8 cellular contexts compared by ENCODE assay signal in genomic region chr19:37468961-37469777, GRCh38. TPM values are rescaled to one million over a fixed set of nuclear protein-coding genes. Genes with fewer than 3 reads are reported as not detected.
A peak's percentile ranks its signal among the peaks of the same experiment; 100 is the strongest.
DNase-seq lines count a peak whose midpoint lies in the region; ATAC-seq, FAIRE-seq and TF ChIP-seq lines count a peak whose summit lies in the region.

Gene ZNF570, plus strand, starts transcription at chr19:37469356. Its CDS starts 999 bp downstream, at chr19:37470355.

- H2AFZ ChIP-seq in Karpas-422 (ENCODE audit: low read length) (peak within 1 kb of the TSS; percentile 89), neuronal stem cell (ENCODE audit: low read length) (peak within 1 kb of the TSS; percentile 99)

- peak within 1 kb of the TSS; percentile 68 for H3K4me2 ChIP-seq in Karpas-422 (ENCODE audit: low read depth, low read length, poor library complexity, severe bottlenecking)
- peak within 1 kb of the TSS; percentile 81 for H3K4me2 ChIP-seq in neuronal stem cell (ENCODE audit: insufficient read depth, low read length, poor library complexity, severe bottlenecking)

- peak within 1 kb of the TSS; percentile 25 for H2BK15ac ChIP-seq in neuronal stem cell (ENCODE audit: low read length)

- no peaks in the 10 kb centered on the region for H3K27me3 ChIP-seq in Karpas-422 (ENCODE audit: low read length)
- no peaks in the 10 kb centered on the region for H3K27me3 ChIP-seq in neuronal stem cell (ENCODE audit: control insufficient read depth in 3 of 3, insufficient read depth in 3 of 3, low read depth in 1 of 3, low read length in 3 of 3)

- no peak within 1 kb of the TSS for H4K91ac ChIP-seq in neuronal stem cell (ENCODE audit: low read depth, low read length, poor library complexity)

- no peak within 1 kb of the TSS for H2BK120ac ChIP-seq in neuronal stem cell (ENCODE audit: low read depth, low read length)

- H2BK5ac ChIP-seq in neuronal stem cell (ENCODE audit: low read length) = peak within 1 kb of the TSS; percentile 69

- H3K18ac ChIP-seq in neuronal stem cell (ENCODE audit: low read length) = peak within 1 kb of the TSS; percentile 99

- no peak for TF ChIP-seq CTCF in D721Med (IDR thresholded peaks at IDR 0.05; ENCODE audit: insufficient read depth, missing control alignments)

- H3K4me1 ChIP-seq in Karpas-422 (ENCODE audit: low read length) (peaks cover 11% of the 10 kb centered on the region), neuronal stem cell (ENCODE audit: control insufficient read depth in 2 of 2, insufficient read depth in 1 of 2, low read depth in 1 of 2, low read length in 2 of 2) (peaks cover 0 to 2% of the 10 kb centered on the region in 2 donors)

- H3K4ac ChIP-seq in neuronal stem cell (ENCODE audit: low read length) = no peak within 1 kb of the TSS

- DNase-seq in D721Med (ENCODE audit: insufficient read length, low spot score) (peak; percentile 25), Karpas-422 (peak; percentile 94), SHP77 (lab: John Stamatoyannopoulos, UW) (peak; percentile 86 to 88), foreskin melanocyte (peak; percentile 82), neuronal stem cell (ENCODE audit: low spot score) (peak; percentile 82), stromal cell of bone marrow (ENCODE audit: low read depth) (peak; percentile 76)
- DNase-seq in activated naive CD4-positive, alpha-beta T cell (lab: John Stamatoyannopoulos, UW) = peak; percentile 71 to 86 (median 74)

- H2AK5ac ChIP-seq in neuronal stem cell (ENCODE audit: low read depth, low read length) = peak within 1 kb of the TSS; percentile 40

- peak; percentile 62 for ATAC-seq in GM21526 (IDR thresholded peaks at IDR 0.05; ENCODE audit: low FRiP score, unreplicated experiment)

- peak within 1 kb of the TSS; percentile 97 for H3K14ac ChIP-seq in neuronal stem cell (ENCODE audit: low read length)

- no peak within 1 kb of the TSS for H2BK12ac ChIP-seq in neuronal stem cell (ENCODE audit: low read length)

- no peaks in the 10 kb centered on the region for H4K20me1 ChIP-seq in Karpas-422 (ENCODE audit: insufficient read depth, low read depth, low read length)

- H3K9me2 ChIP-seq in Karpas-422 (replicated peaks; ENCODE audit: insufficient read depth, low read length) = no peaks in the 10 kb centered on the region

- peaks cover 47% of the 10 kb centered on the region for H3K36me3 ChIP-seq in Karpas-422 (ENCODE audit: insufficient read depth, low read length)
- peaks cover 8 to 38% of the 10 kb centered on the region in 2 donors for H3K36me3 ChIP-seq in neuronal stem cell (replicated peaks in 1 of 2; ENCODE audit: control insufficient read depth in 2 of 2, insufficient read depth in 2 of 2, low read length in 2 of 2)

- no peak within 1 kb of the TSS for H4K8ac ChIP-seq in neuronal stem cell (ENCODE audit: low read depth, low read length)

- H3K4me3 ChIP-seq in Karpas-422 (ENCODE audit: low read length) (peak within 1 kb of the TSS; percentile 97), neuronal stem cell (ENCODE audit: low read length in 2 of 2) (peak within 1 kb of the TSS; percentile 83 to 98)

- H3K27ac ChIP-seq in Karpas-422 (ENCODE audit: low read length) = no peak within 1 kb of the TSS; the same call in 1 of the 2 replicates
- peak within 1 kb of the TSS; percentile 66 for H3K27ac ChIP-seq in neuronal stem cell (replicated peaks; ENCODE audit: low read length)

- no CpG with 5 or more reads among the region's 63 CpGs for WGBS in neuronal stem cell (ENCODE audit: extremely low coverage in 2 of 2, insufficient read length in 2 of 2, insufficient replicate concordance in 1 of 2), 2 donors

- no peak for FAIRE-seq in D721Med (lab: Jason Lieb, UNC)

- H3K79me1 ChIP-seq in neuronal stem cell (ENCODE audit: low read depth, low read length) = peaks cover 4% of the 10 kb centered on the region

- H3K23ac ChIP-seq in neuronal stem cell (ENCODE audit: low read depth, low read length, poor library complexity) = peak within 1 kb of the TSS; percentile 88

- H3K9ac ChIP-seq in Karpas-422 (ENCODE audit: low read length) (peak within 1 kb of the TSS; percentile 87), neuronal stem cell (ENCODE audit: low read depth, low read length, poor library complexity) (peak within 1 kb of the TSS; percentile 93)

- peaks cover 53% of the 10 kb centered on the region for H3K79me2 ChIP-seq in Karpas-422 (ENCODE audit: low read length)

- H3K9me3 ChIP-seq in Karpas-422 (ENCODE audit: low read length) (peaks cover 32% of the 10 kb centered on the region), neuronal stem cell (replicated peaks in 1 of 2; ENCODE audit: control insufficient read depth in 2 of 2, insufficient read depth in 1 of 2, low read depth in 1 of 2, low read length in 2 of 2) (peaks cover 19 to 59% of the 10 kb centered on the region in 2 donors)

RNA-seq across cellular contexts. Expression of gene ZNF570, which starts in this region (rescaled TPM):
- 4.6 and 6.8 TPM in 2 replicates for total RNA-seq in Karpas-422 (2014; rRNA removed; shearing (Covaris generic); ENCODE audit: low replicate concordance)
- 4.2 TPM for polyA plus RNA-seq in neuronal stem cell (2013, experiment 1 of 2)
- 4.6 TPM for polyA plus RNA-seq in neuronal stem cell (2013, experiment 2 of 2)

Comparison
In these comparisons a context has a peak if more than half of its experiments do, and no peak if none do; other contexts are left out.
1. DNase-seq: peak in every context shown above with its lines; median percentile 94 in Karpas-422; 87 in SHP77; 82 in foreskin melanocyte; 82 in neuronal stem cell; 76 in stromal cell of bone marrow; 74 in activated naive CD4-positive, alpha-beta T cell; 25 in D721Med.